24 cellular contexts compared by ENCODE assay signal in genomic region chr2:176934869-176935415, GRCh38.
"Had no signal": no experiment of that assay in that cellular context is flagged by ENCODE, and none has a peak within 500 bp of the region (broad histone marks: within the 10 kb centered on the region; RNA-seq: fewer than 3 reads in every experiment).

No MANE protein-coding gene starts in this region.

- H3K36me3 ChIP-seq: esophagus muscularis mucosa, left lung, thoracic aorta, upper lobe of left lung had no signal

- H3K4me2 ChIP-seq: smooth muscle cell had no signal

- H3K4me3 Mint-ChIP-seq: activated naive CD4-positive, alpha-beta T cell treated with anti-CD3 and anti-CD28 coated beads, Interleukin-2, amount 10 ng/mL, durations not matched to agents 7 days and 5 days; activated T-cell treated with anti-CD3 and anti-CD28 coated beads, Interleukin-2, amount 50 U/mL, for 4 hours; central memory CD8-positive, alpha-beta T cell; stimulated activated memory B cell treated with anti-CD40 and anti-IgM and Interleukin-4, amounts not matched to agents 10 μg/mL and 1 μg/mL and 100 μg/mL, for 72 hours had no signal

- H3K4me1 ChIP-seq: esophagus muscularis mucosa, left lung, upper lobe of left lung had no signal

- FAIRE-seq: endothelial cell of umbilical vein, keratinocyte had no signal

- H3K27me3 ChIP-seq: esophagus muscularis mucosa, left lung, upper lobe of left lung had no signal

- H3K4me3 ChIP-seq: coronary artery, esophagus muscularis mucosa, left lung, smooth muscle cell, thoracic aorta, upper lobe of left lung had no signal

- H3K27ac Mint-ChIP-seq: activated naive CD4-positive, alpha-beta T cell treated with anti-CD3 and anti-CD28 coated beads, Interleukin-2, amount 10 ng/mL, durations not matched to agents 7 days and 5 days; progenitor cell of endocrine pancreas; stimulated activated memory B cell treated with anti-CD40 and anti-IgM and Interleukin-4, amounts not matched to agents 10 μg/mL and 1 μg/mL and 100 μg/mL, for 72 hours had no signal

- H3K27me3 Mint-ChIP-seq: activated naive CD4-positive, alpha-beta T cell treated with anti-CD3 and anti-CD28 coated beads, Interleukin-2, amount 10 ng/mL, durations not matched to agents 7 days and 5 days; central memory CD8-positive, alpha-beta T cell; stimulated activated memory B cell treated with anti-CD40 and anti-IgM and Interleukin-4, amounts not matched to agents 10 μg/mL and 1 μg/mL and 100 μg/mL, for 72 hours had no signal

- H3K27ac ChIP-seq: coronary artery, esophagus muscularis mucosa, left lung, thoracic aorta, upper lobe of left lung had no signal

- H3K9me3 Mint-ChIP-seq: activated naive CD4-positive, alpha-beta T cell treated with anti-CD3 and anti-CD28 coated beads, Interleukin-2, amount 10 ng/mL, durations not matched to agents 7 days and 5 days; activated T-cell treated with anti-CD3 and anti-CD28 coated beads, Interleukin-2, amount 50 U/mL, for 4 hours; central memory CD8-positive, alpha-beta T cell; stimulated activated memory B cell treated with anti-CD40 and anti-IgM and Interleukin-4, amounts not matched to agents 10 μg/mL and 1 μg/mL and 100 μg/mL, for 72 hours had no signal

- H3K9me3 ChIP-seq: esophagus muscularis mucosa, left lung, thoracic aorta, upper lobe of left lung had no signal

- H3K36me3 Mint-ChIP-seq: activated naive CD4-positive, alpha-beta T cell treated with anti-CD3 and anti-CD28 coated beads, Interleukin-2, amount 10 ng/mL, durations not matched to agents 7 days and 5 days; stimulated activated memory B cell treated with anti-CD40 and anti-IgM and Interleukin-4, amounts not matched to agents 10 μg/mL and 1 μg/mL and 100 μg/mL, for 72 hours had no signal

- ATAC-seq: activated CD4-positive, CD25-positive, alpha-beta regulatory T cell treated with anti-CD3 and anti-CD28 coated beads, Interleukin-2, amount 50 U/mL, for 24 hours; activated T-cell treated with anti-CD3 and anti-CD28 coated beads, Interleukin-2, amount 50 U/mL, for 4 hours; left lung; right cardiac atrium; stimulated activated memory B cell treated with anti-CD40 and anti-IgM and Interleukin-4, amounts not matched to agents 10 μg/mL and 1 μg/mL and 100 μg/mL, for 72 hours had no signal

- DNase-seq: activated CD4-positive, alpha-beta T cell treated with anti-CD3 and anti-CD28 coated beads, Interleukin-2, amount 50 U/mL, for 1 hour; activated CD8-positive, alpha-beta memory T cell treated with anti-CD3 and anti-CD28 coated beads, Interleukin-2, amount 50 U/mL, for 4 hours; activated effector memory CD4-positive, alpha-beta T cell treated with Interleukin-2 at 50 U/mL for 16 hours; activated naive CD4-positive, alpha-beta T cell treated with anti-CD3 and anti-CD28 coated beads, Interleukin-2, amount 10 ng/mL, durations not matched to agents 7 days and 5 days; activated T-cell treated with anti-CD3 and anti-CD28 coated beads, Interleukin-2, amount 50 U/mL, for 4 hours; aorta; effector CD4-positive, alpha-beta T cell; hippocampal formation; left lung; occipital lobe; right cardiac atrium; stimulated activated CD4-positive, alpha-beta T cell treated with anti-CD3 and anti-CD28 coated beads, Interleukin-4, amount 100 ng/mL, for 24 hours; T1000; upper lobe of left lung had no signal
